In the genomic region with DNA sequence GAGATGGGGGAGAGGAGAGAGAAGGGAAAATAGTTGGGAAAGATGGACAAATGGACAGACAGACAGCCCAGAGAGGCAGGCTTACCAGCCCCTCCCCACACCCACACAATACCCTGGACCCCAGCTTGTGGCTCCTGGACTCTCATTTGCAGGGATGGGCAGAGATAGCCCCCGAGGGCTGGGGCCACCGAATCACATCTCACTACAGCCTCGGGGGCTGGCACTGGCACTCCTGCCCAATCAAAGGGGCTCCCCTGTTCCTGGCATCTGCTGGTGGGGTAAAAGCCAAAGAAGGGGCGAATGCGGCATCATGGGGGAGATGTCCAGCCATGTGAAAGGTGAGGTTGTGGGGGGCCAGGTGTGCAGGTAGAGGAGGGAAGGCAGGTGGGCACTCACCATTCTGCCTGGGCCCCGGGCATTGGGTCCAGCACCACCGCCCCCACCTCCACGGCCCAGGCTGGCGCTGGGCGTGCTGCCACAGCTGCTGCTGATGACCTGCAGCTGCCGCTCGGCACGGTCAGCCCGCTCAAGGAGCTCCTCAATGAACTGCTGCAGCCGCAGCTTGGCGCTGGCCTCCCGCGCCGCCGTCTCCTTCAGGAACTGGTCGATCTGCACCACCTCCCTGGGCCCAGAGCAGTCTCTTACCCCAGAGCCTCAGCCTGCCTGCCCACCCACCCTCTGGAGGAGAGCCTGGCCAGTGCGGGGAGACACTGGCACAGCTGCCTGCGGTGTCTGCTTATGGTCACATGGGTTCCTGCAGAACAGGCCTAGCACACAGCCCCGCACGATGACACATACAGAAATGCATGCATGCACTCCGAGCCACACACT, we compare ENCODE assay signal across 31 cellular contexts. TPM values are rescaled to one million over a fixed set of nuclear protein-coding genes. Genes with fewer than 3 reads are reported as not detected.
A peak's percentile ranks its signal among the peaks of the same experiment; 100 is the strongest.
DNase-seq lines count a peak whose midpoint lies in the region; ATAC-seq lines count a peak whose summit lies in the region.
"Had no signal": no experiment of that assay in that cellular context is flagged by ENCODE, and none has a peak within 500 bp of the region (broad histone marks: within the 10 kb centered on the region; RNA-seq: fewer than 3 reads in every experiment).

No MANE protein-coding gene starts in this region.

- POLR2A ChIA-PET in activated CD4-positive, alpha-beta T cell treated with anti-CD3 and anti-CD28 coated beads for 36 hours (lab: Charles Lee), result interaction anchor here (0.6 kb wide), 1 partner anchor 43 kb away, joined by 3 read pairs; no protein-coding TSS in a partner anchor
- POLR2A ChIA-PET in CD4-positive, alpha-beta memory T cell (lab: Charles Lee; ENCODE audit: partially characterized antibody), result interaction anchor here (2.9 kb wide), 1 partner anchor 8 kb away, joined by 8 read pairs; no protein-coding TSS in a partner anchor

- H3K4me1 ChIP-seq in CD4-positive, alpha-beta memory T cell (ENCODE audit: insufficient read depth, low read length), result peaks cover 24% of the 10 kb centered on the region
- H3K4me1 ChIP-seq: gastrocnemius medialis, lower lobe of right lung, testis had no signal

- H3K27me3 Mint-ChIP-seq in T-helper 17 cell, result no peaks in the 10 kb centered on the region
- H3K27me3 Mint-ChIP-seq in activated CD4-positive, alpha-beta T cell treated with anti-CD3 and anti-CD28 coated beads for 36 hours, result no peaks in the 10 kb centered on the region
- peaks cover 0 to 7% of the 10 kb centered on the region in 2 donors for H3K27me3 Mint-ChIP-seq in stimulated activated naive B cell treated with anti-CD40 and anti-IgM and Interleukin-4, amounts not matched to agents 10 μg/mL and 1 μg/mL and 100 μg/mL, for 72 hours
- no peaks in the 10 kb centered on the region for H3K27me3 Mint-ChIP-seq in CD4-positive, alpha-beta memory T cell
- H3K27me3 Mint-ChIP-seq: activated CD4-positive, alpha-beta memory T cell treated with anti-CD3 and anti-CD28 coated beads for 36 hours; central memory CD8-positive, alpha-beta T cell had no signal

- peaks cover 19% of the 10 kb centered on the region for H3K4me1 Mint-ChIP-seq in T-helper 17 cell
- peaks cover 21% of the 10 kb centered on the region for H3K4me1 Mint-ChIP-seq in activated CD4-positive, alpha-beta T cell treated with anti-CD3 and anti-CD28 coated beads for 36 hours
- H3K4me1 Mint-ChIP-seq in stimulated activated naive B cell treated with anti-CD40 and anti-IgM and Interleukin-4, amounts not matched to agents 10 μg/mL and 1 μg/mL and 100 μg/mL, for 72 hours, result peaks cover 18 to 23% of the 10 kb centered on the region in 2 donors
- H3K4me1 Mint-ChIP-seq in CD4-positive, alpha-beta memory T cell, result peaks cover 18 to 27% (median 23%) of the 10 kb centered on the region in 4 donors

- H3K9me3 Mint-ChIP-seq in activated CD4-positive, alpha-beta T cell treated with anti-CD3 and anti-CD28 coated beads for 36 hours (ENCODE audit: low read depth), result no peaks in the 10 kb centered on the region
- no peaks in the 10 kb centered on the region for H3K9me3 Mint-ChIP-seq in stimulated activated naive B cell treated with anti-CD40 and anti-IgM and Interleukin-4, amounts not matched to agents 10 μg/mL and 1 μg/mL and 100 μg/mL, for 72 hours
- H3K9me3 Mint-ChIP-seq in CD4-positive, alpha-beta memory T cell, result peaks cover 0 to 4% (median 0%) of the 10 kb centered on the region in 8 donors
- H3K9me3 Mint-ChIP-seq: activated CD4-positive, alpha-beta memory T cell treated with anti-CD3 and anti-CD28 coated beads for 36 hours; central memory CD8-positive, alpha-beta T cell; stimulated activated effector memory CD8-positive, alpha-beta T cell treated with anti-CD3 and anti-CD28 coated beads, Interleukin-12 subunit alpha, Interleukin-12 subunit beta, amount 100 ng/mL, for 72 hours; T-helper 2 cell treated with Interferon-gamma antibody and Interleukin-4, amounts not matched to agents 5 μg/mL and 100 μg/mL, for 36 hours; WTC11 had no signal

- peak; percentile 54 for DNase-seq in Ammon's horn (ENCODE audit: low spot score)
- DNase-seq in H7, result peak; percentile 37
- DNase-seq in T-helper 17 cell, result no peak
- DNase-seq in myocyte (ENCODE audit: low read depth), result peak; percentile 90
- no peak for DNase-seq in activated CD4-positive, alpha-beta T cell treated with anti-CD3 and anti-CD28 coated beads for 36 hours
- no peak for DNase-seq in stimulated activated naive B cell treated with anti-CD40 and anti-IgM and Interleukin-4, amounts not matched to agents 10 μg/mL and 1 μg/mL and 100 μg/mL, for 72 hours
- DNase-seq in NCI-H1436 treated with DMSO at 0.1 percent for 48 hours (lab: John Stamatoyannopoulos, UW), result no peak
- no peak for DNase-seq in CD4-positive, alpha-beta memory T cell
- DNase-seq: ACHN; activated CD4-positive, alpha-beta memory T cell treated with anti-CD3 and anti-CD28 coated beads for 36 hours; activated naive CD4-positive, alpha-beta T cell; DMS153; gastrocnemius medialis; Kasumi-1; kidney; lower lobe of right lung; NCI-H1105 treated with DMSO at 0.1 percent for 48 hours; NCI-H345; NK-92 treated with Interleukin-12 subunit alpha and Interleukin-12 subunit beta, amount 100 ng/mL, for 24 hours; SK-N-SH; testis had no signal

- no peak overlapping the region for H3K4me3 ChIP-seq in H7 (ENCODE audit: insufficient read depth, low read depth, low read length)
- no peak overlapping the region for H3K4me3 ChIP-seq in CD4-positive, alpha-beta memory T cell (ENCODE audit: low read length in 2 of 2)
- H3K4me3 ChIP-seq: gastrocnemius medialis, lower lobe of right lung, right atrium auricular region, testis had no signal

- H3K27me3 ChIP-seq in H7 (ENCODE audit: control insufficient read depth, insufficient read depth, low read length), result peaks cover 34% of the 10 kb centered on the region
- no peaks in the 10 kb centered on the region for H3K27me3 ChIP-seq in CD4-positive, alpha-beta memory T cell (ENCODE audit: insufficient read depth, low read length)
- H3K27me3 ChIP-seq: testis had no signal

- H3K36me3 ChIP-seq in H7 (replicated peaks; ENCODE audit: control insufficient read depth, insufficient read depth, low read length), result peaks cover 1% of the 10 kb centered on the region
- no peaks in the 10 kb centered on the region for H3K36me3 ChIP-seq in CD4-positive, alpha-beta memory T cell (ENCODE audit: insufficient read depth, low read length)
- H3K36me3 ChIP-seq: gastrocnemius medialis, lower lobe of right lung, right atrium auricular region had no signal

- CTCF ChIA-PET in activated CD4-positive, alpha-beta T cell treated with anti-CD3 and anti-CD28 coated beads for 36 hours (lab: Charles Lee), result no interaction called here
- CTCF ChIA-PET in CD4-positive, alpha-beta memory T cell (lab: Charles Lee; ENCODE audit: partially characterized antibody), result no interaction called here

- no peaks in the 10 kb centered on the region for H3K9me3 ChIP-seq in T-helper 17 cell (ENCODE audit: control insufficient read depth, low read length, poor library complexity, severe bottlenecking)
- H3K9me3 ChIP-seq in CD4-positive, alpha-beta memory T cell (ENCODE audit: control insufficient read depth in 1 of 2, low read length in 2 of 2), result no peaks in the 10 kb centered on the region
- H3K9me3 ChIP-seq: gastrocnemius medialis, lower lobe of right lung, right atrium auricular region, SK-N-SH, testis had no signal

- H3K36me3 Mint-ChIP-seq in T-helper 17 cell (ENCODE audit: low read depth), result peaks cover 9% of the 10 kb centered on the region
- H3K36me3 Mint-ChIP-seq in activated CD4-positive, alpha-beta T cell treated with anti-CD3 and anti-CD28 coated beads for 36 hours (ENCODE audit: low read depth), result peaks cover 18% of the 10 kb centered on the region
- peaks cover 42 to 47% of the 10 kb centered on the region in 2 donors for H3K36me3 Mint-ChIP-seq in stimulated activated naive B cell treated with anti-CD40 and anti-IgM and Interleukin-4, amounts not matched to agents 10 μg/mL and 1 μg/mL and 100 μg/mL, for 72 hours
- peaks cover 0 to 12% of the 10 kb centered on the region in 2 donors for H3K36me3 Mint-ChIP-seq in CD4-positive, alpha-beta memory T cell
- H3K36me3 Mint-ChIP-seq: WTC11 had no signal

- no peak for ATAC-seq in T-helper 17 cell
- ATAC-seq in activated CD4-positive, alpha-beta T cell treated with anti-CD3 and anti-CD28 coated beads for 36 hours, result no peak
- no peak for ATAC-seq in stimulated activated naive B cell treated with anti-CD40 and anti-IgM and Interleukin-4, amounts not matched to agents 10 μg/mL and 1 μg/mL and 100 μg/mL, for 72 hours (replicated peaks)
- ATAC-seq: gastrocnemius medialis; HCT116; lower lobe of right lung; Panc1; stimulated activated effector memory CD8-positive, alpha-beta T cell treated with anti-CD3 and anti-CD28 coated beads, Interleukin-12 subunit alpha, Interleukin-12 subunit beta, amount 100 ng/mL, for 72 hours; WTC11 had no signal

- H3K4me3 Mint-ChIP-seq in T-helper 17 cell, result peak overlapping the region; percentile 75
- H3K4me3 Mint-ChIP-seq in activated CD4-positive, alpha-beta T cell treated with anti-CD3 and anti-CD28 coated beads for 36 hours, result no peak overlapping the region
- no peak overlapping the region for H3K4me3 Mint-ChIP-seq in stimulated activated naive B cell treated with anti-CD40 and anti-IgM and Interleukin-4, amounts not matched to agents 10 μg/mL and 1 μg/mL and 100 μg/mL, for 72 hours
- H3K4me3 Mint-ChIP-seq in CD4-positive, alpha-beta memory T cell, result no peak overlapping the region
- H3K4me3 Mint-ChIP-seq: activated CD4-positive, alpha-beta memory T cell treated with anti-CD3 and anti-CD28 coated beads for 36 hours; CD14-positive monocyte; central memory CD8-positive, alpha-beta T cell; stimulated activated effector memory CD8-positive, alpha-beta T cell treated with anti-CD3 and anti-CD28 coated beads, Interleukin-12 subunit alpha, Interleukin-12 subunit beta, amount 100 ng/mL, for 72 hours; T-helper 2 cell treated with Interferon-gamma antibody and Interleukin-4, amounts not matched to agents 5 μg/mL and 100 μg/mL, for 36 hours; WTC11 had no signal

- H3K27ac Mint-ChIP-seq in T-helper 17 cell, result no peak overlapping the region
- no peak overlapping the region for H3K27ac Mint-ChIP-seq in activated CD4-positive, alpha-beta T cell treated with anti-CD3 and anti-CD28 coated beads for 36 hours
- no peak overlapping the region for H3K27ac Mint-ChIP-seq in stimulated activated naive B cell treated with anti-CD40 and anti-IgM and Interleukin-4, amounts not matched to agents 10 μg/mL and 1 μg/mL and 100 μg/mL, for 72 hours
- H3K27ac Mint-ChIP-seq in CD4-positive, alpha-beta memory T cell, result peak overlapping the region in 2 of 7 donors; percentile 9 to 42
- H3K27ac Mint-ChIP-seq: activated CD4-positive, alpha-beta memory T cell treated with anti-CD3 and anti-CD28 coated beads for 36 hours; CD14-positive monocyte; stimulated activated effector memory CD8-positive, alpha-beta T cell treated with anti-CD3 and anti-CD28 coated beads, Interleukin-12 subunit alpha, Interleukin-12 subunit beta, amount 100 ng/mL, for 72 hours; T-helper 2 cell treated with Interferon-gamma antibody and Interleukin-4, amounts not matched to agents 5 μg/mL and 100 μg/mL, for 36 hours; WTC11 had no signal

- intact Hi-C loops in activated CD4-positive, alpha-beta T cell treated with anti-CD3 and anti-CD28 coated beads for 36 hours (cut with DNase I, micrococcal nuclease), result no loop called here
- intact Hi-C loops in CD4-positive, alpha-beta memory T cell (cut with micrococcal nuclease), result no loop called here

- H3K27ac ChIP-seq in CD4-positive, alpha-beta memory T cell (ENCODE audit: low read depth, low read length), result no peak overlapping the region
- H3K27ac ChIP-seq: gastrocnemius medialis, lower lobe of right lung, right atrium auricular region, testis had no signal

RNA-seq across cellular contexts. Expression of gene FBXO41, which starts 18.0 kb away (rescaled TPM):
- 2.3 and 3.7 TPM in 2 replicates for total RNA-seq in H7 (2014; rRNA removed; shearing (Covaris generic))
- total RNA-seq in T-helper 17 cell (10 to 100 TPM; 13.3 to 13.5 TPM), myocyte (2.6 and 7.3 TPM in 2 replicates)
- polyA plus RNA-seq in myocyte (2012), result 3.5 TPM
- 10 to 100 TPM; 27.7 to 29.5 TPM for total RNA-seq in activated CD4-positive, alpha-beta T cell treated with anti-CD3 and anti-CD28 coated beads for 36 hours
- 10 to 100 TPM in 1 of 2 experiments, 1 to 10 TPM in 1; 9.8 to 11.4 TPM for total RNA-seq in CD4-positive, alpha-beta memory T cell
- 1 to 10 TPM in 1 of 2 donors, not detected in 1; 1.6 TPM for polyA plus RNA-seq in CD4-positive, alpha-beta memory T cell

RNA-seq across cellular contexts. Expression of gene EGR4, which starts 27.1 kb away (rescaled TPM):
- total RNA-seq in H7 (2014; rRNA removed; shearing (Covaris generic)), result 0.04 TPM in 1 of 2 replicates, not detected in the other
- total RNA-seq in T-helper 17 cell, result under 1 TPM; 0.52 to 0.70 TPM
- not detected in 2 replicates for total RNA-seq in myocyte
- polyA plus RNA-seq in myocyte (2012), result not detected
- under 1 TPM; 0.18 to 0.41 TPM for total RNA-seq in activated CD4-positive, alpha-beta T cell treated with anti-CD3 and anti-CD28 coated beads for 36 hours
- total RNA-seq in CD4-positive, alpha-beta memory T cell, result not detected
- polyA plus RNA-seq in CD4-positive, alpha-beta memory T cell, result not detected
- total RNA-seq: epithelial cell of proximal tubule, gastrocnemius medialis, kidney, lower lobe of right lung, omental fat pad had no signal

RNA-seq across cellular contexts. Expression of gene CCT7, which starts 32.2 kb away (rescaled TPM):
- 474 and 529 TPM in 2 replicates for total RNA-seq in H7 (2014; rRNA removed; shearing (Covaris generic))
- total RNA-seq in T-helper 17 cell (100 to 1,000 TPM; 132 to 152 TPM), myocyte (425 and 436 TPM in 2 replicates)
- 243 TPM for polyA plus RNA-seq in myocyte (2012)
- total RNA-seq in activated CD4-positive, alpha-beta T cell treated with anti-CD3 and anti-CD28 coated beads for 36 hours, result 100 to 1,000 TPM; 637 to 774 TPM
- total RNA-seq in CD4-positive, alpha-beta memory T cell, result 100 to 1,000 TPM; 187 to 188 TPM
- 100 to 1,000 TPM; 239 to 400 TPM for polyA plus RNA-seq in CD4-positive, alpha-beta memory T cell

RNA-seq across cellular contexts. Expression of gene PRADC1, which starts 33.2 kb away (rescaled TPM):
- 17.7 and 19.6 TPM in 2 replicates for total RNA-seq in H7 (2014; rRNA removed; shearing (Covaris generic))
- total RNA-seq in T-helper 17 cell (1 to 10 TPM; 4.7 to 5.9 TPM), myocyte (101 and 102 TPM in 2 replicates)
- polyA plus RNA-seq in myocyte (2012), result 61.5 TPM
- 10 to 100 TPM; 11.8 to 12.1 TPM for total RNA-seq in activated CD4-positive, alpha-beta T cell treated with anti-CD3 and anti-CD28 coated beads for 36 hours
- total RNA-seq in CD4-positive, alpha-beta memory T cell, result 1 to 10 TPM; 7.0 to 7.4 TPM
- 10 to 100 TPM; 20.5 to 41.5 TPM for polyA plus RNA-seq in CD4-positive, alpha-beta memory T cell

RNA-seq across cellular contexts. Expression of gene SMYD5, which starts 52.2 kb away (rescaled TPM):
- 51.3 and 59.7 TPM in 2 replicates for total RNA-seq in H7 (2014; rRNA removed; shearing (Covaris generic))
- total RNA-seq in T-helper 17 cell (10 to 100 TPM; 31.9 to 37.0 TPM), myocyte (18.9 and 20.0 TPM in 2 replicates)
- polyA plus RNA-seq in myocyte (2012), result 22.9 TPM
- total RNA-seq in activated CD4-positive, alpha-beta T cell treated with anti-CD3 and anti-CD28 coated beads for 36 hours, result 10 to 100 TPM; 47.0 to 50.5 TPM
- total RNA-seq in CD4-positive, alpha-beta memory T cell, result 10 to 100 TPM; 38.4 to 38.9 TPM
- polyA plus RNA-seq in CD4-positive, alpha-beta memory T cell, result 10 to 100 TPM; 21.3 to 23.5 TPM

Comparison
In these comparisons a context has a peak if more than half of its experiments do, and no peak if none do; other contexts are left out.
1. DNase-seq: peak in Ammon's horn (single experiment), H7 (single experiment) and myocyte (single experiment); none in T-helper 17 cell (0 of 3), activated CD4-positive, alpha-beta T cell treated with anti-CD3 and anti-CD28 coated beads for 36 hours (single experiment), stimulated activated naive B cell treated with anti-CD40 and anti-IgM and Interleukin-4, amounts not matched to agents 10 μg/mL and 1 μg/mL and 100 μg/mL, for 72 hours (single experiment), NCI-H1436 treated with DMSO at 0.1 percent for 48 hours (single experiment) and CD4-positive, alpha-beta memory T cell (0 of 5).